Comparison of ENCODE assay signal across 8 cellular contexts in the genomic region with DNA sequence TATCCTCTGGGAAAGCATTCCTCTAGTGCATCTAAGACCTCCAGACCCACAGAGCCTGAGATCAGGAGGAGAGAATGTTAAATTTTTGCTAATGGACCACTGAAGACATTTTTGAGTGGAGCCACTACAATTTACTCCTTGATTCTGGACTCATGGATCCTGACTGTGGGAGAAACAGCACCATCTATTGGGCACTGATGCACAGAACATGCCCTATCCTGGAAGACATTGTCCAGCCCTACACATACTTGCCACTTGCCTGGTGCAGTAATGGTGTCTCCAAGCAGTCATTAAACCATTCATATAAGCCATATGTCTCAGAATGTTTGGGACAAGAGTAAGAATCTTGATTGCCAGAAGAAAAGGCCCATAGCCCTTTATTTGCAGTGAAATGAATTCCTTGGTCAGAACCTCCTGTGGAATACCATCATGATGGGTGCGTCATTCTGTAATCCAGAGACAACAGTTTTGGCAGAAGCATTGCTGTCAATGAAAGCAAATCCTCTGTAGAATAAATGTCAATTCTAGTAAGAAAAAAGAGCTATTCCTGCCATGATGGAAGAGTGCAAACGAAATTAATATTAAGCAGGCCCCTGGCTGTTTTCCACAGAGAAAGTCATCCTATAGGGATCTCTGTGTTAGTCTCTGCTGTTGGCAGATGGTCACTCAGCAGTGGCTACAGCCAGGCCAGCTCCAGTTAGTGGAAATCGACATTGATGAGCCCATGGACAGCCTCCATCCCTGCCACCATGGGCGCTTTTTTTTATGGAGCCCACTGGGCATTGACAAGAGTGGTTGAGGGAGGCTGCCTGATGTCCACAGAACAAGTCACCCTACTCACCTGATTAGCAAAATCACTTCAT. TPM values are rescaled to one million over a fixed set of nuclear protein-coding genes. Genes with fewer than 3 reads are reported as not detected.
DNase-seq lines count a peak whose midpoint lies in the region; ATAC-seq and TF ChIP-seq lines count a peak whose summit lies in the region.

No MANE protein-coding gene starts in this region.

- no peak overlapping the region for H3K4me3 Mint-ChIP-seq in activated T-cell treated with anti-CD3 and anti-CD28 coated beads, Interleukin-2, amount 50 U/mL, for 24 hours
- no peak overlapping the region for H3K4me3 Mint-ChIP-seq in activated CD4-positive, alpha-beta T cell treated with anti-CD3 and anti-CD28 coated beads, Interleukin-2, amount 10 ng/mL, durations not matched to agents 7 days and 5 days

- H3K27me3 ChIP-seq in MG63 (no peaks in the 10 kb centered on the region), gastroesophageal sphincter (peaks cover 4% of the 10 kb centered on the region), parathyroid adenoma (ENCODE audit: control insufficient read depth, insufficient read depth, low read length) (no peaks in the 10 kb centered on the region)

- TF ChIP-seq CTCF in gastroesophageal sphincter (IDR thresholded peaks at IDR 0.05) (peak in 3 of 4 experiments; percentile 34 to 72 (median 58)), parathyroid adenoma (IDR thresholded peaks at IDR 0.05) (peak; percentile 66)

- H3K36me3 ChIP-seq in MG63: no peaks in the 10 kb centered on the region
- H3K36me3 ChIP-seq in gastroesophageal sphincter: no peaks in the 10 kb centered on the region
- H3K36me3 ChIP-seq in parathyroid adenoma (ENCODE audit: control insufficient read depth, insufficient read depth, low read length): no peaks in the 10 kb centered on the region

- H3K4me1 ChIP-seq in gastroesophageal sphincter (peaks cover 0 to 13% (median 0%) of the 10 kb centered on the region in 3 donors), parathyroid adenoma (no peaks in the 10 kb centered on the region)

- H2AFZ ChIP-seq in parathyroid adenoma: no peak overlapping the region

- H3K27ac Mint-ChIP-seq in activated T-cell treated with anti-CD3 and anti-CD28 coated beads, Interleukin-2, amount 50 U/mL, for 24 hours: no peak overlapping the region
- no peak overlapping the region for H3K27ac Mint-ChIP-seq in activated CD4-positive, alpha-beta T cell treated with anti-CD3 and anti-CD28 coated beads, Interleukin-2, amount 10 ng/mL, durations not matched to agents 7 days and 5 days

- no peaks in the 10 kb centered on the region for H3K27me3 Mint-ChIP-seq in activated T-cell treated with anti-CD3 and anti-CD28 coated beads, Interleukin-2, amount 50 U/mL, for 24 hours
- no peaks in the 10 kb centered on the region for H3K27me3 Mint-ChIP-seq in activated CD4-positive, alpha-beta T cell treated with anti-CD3 and anti-CD28 coated beads, Interleukin-2, amount 10 ng/mL, durations not matched to agents 7 days and 5 days

- no peak overlapping the region for H3K4me2 ChIP-seq in parathyroid adenoma (ENCODE audit: low read length)

- H3K36me3 Mint-ChIP-seq in activated T-cell treated with anti-CD3 and anti-CD28 coated beads, Interleukin-2, amount 50 U/mL, for 24 hours (ENCODE audit: low read depth): no peaks in the 10 kb centered on the region
- no peaks in the 10 kb centered on the region for H3K36me3 Mint-ChIP-seq in activated CD4-positive, alpha-beta T cell treated with anti-CD3 and anti-CD28 coated beads, Interleukin-2, amount 10 ng/mL, durations not matched to agents 7 days and 5 days (ENCODE audit: low read depth)

- no peaks in the 10 kb centered on the region for H3K9me3 Mint-ChIP-seq in activated T-cell treated with anti-CD3 and anti-CD28 coated beads, Interleukin-2, amount 50 U/mL, for 24 hours
- no peaks in the 10 kb centered on the region for H3K9me3 Mint-ChIP-seq in activated CD4-positive, alpha-beta T cell treated with anti-CD3 and anti-CD28 coated beads, Interleukin-2, amount 10 ng/mL, durations not matched to agents 7 days and 5 days

- H3K27ac ChIP-seq in gastroesophageal sphincter (no peak overlapping the region), parathyroid adenoma (no peak overlapping the region)

- no peaks in the 10 kb centered on the region for H3K4me1 Mint-ChIP-seq in activated T-cell treated with anti-CD3 and anti-CD28 coated beads, Interleukin-2, amount 50 U/mL, for 24 hours (ENCODE audit: low read depth)
- no peaks in the 10 kb centered on the region for H3K4me1 Mint-ChIP-seq in activated CD4-positive, alpha-beta T cell treated with anti-CD3 and anti-CD28 coated beads, Interleukin-2, amount 10 ng/mL, durations not matched to agents 7 days and 5 days

- ATAC-seq in gastroesophageal sphincter (peak; percentile 61), HG02623 (IDR thresholded peaks at IDR 0.05; ENCODE audit: unreplicated experiment) (no peak)

- no peak for TF ChIP-seq EP300 in gastroesophageal sphincter (IDR thresholded peaks at IDR 0.05)

- WGBS in gastroesophageal sphincter (ENCODE audit: low coverage in 1 of 2), 2 donors: 57 to 86% methylated on average over 2 to 3 of the region's 4 CpGs

- H3K4me3 ChIP-seq in MG63 (no peak overlapping the region), gastroesophageal sphincter (no peak overlapping the region), parathyroid adenoma (ENCODE audit: low read depth, low read length) (no peak overlapping the region)

- no peaks in the 10 kb centered on the region for H3K9me3 ChIP-seq in MG63
- H3K9me3 ChIP-seq in gastroesophageal sphincter: no peaks in the 10 kb centered on the region
- no peaks in the 10 kb centered on the region for H3K9me3 ChIP-seq in parathyroid adenoma (ENCODE audit: control insufficient read depth, low read length)

- CTCF ChIA-PET in activated CD4-positive, alpha-beta T cell treated with anti-CD3 and anti-CD28 coated beads, Interleukin-2, amount 10 ng/mL, durations not matched to agents 7 days and 5 days (lab: Charles Lee): no interaction called here

- H3K79me2 ChIP-seq in parathyroid adenoma: no peaks in the 10 kb centered on the region

- no peak for TF ChIP-seq POLR2A in gastroesophageal sphincter (IDR thresholded peaks at IDR 0.05)

- peak; percentile 24 for DNase-seq in activated T-cell treated with anti-CD3 and anti-CD28 coated beads, Interleukin-2, amount 50 U/mL, for 24 hours
- DNase-seq in activated T-cell treated with anti-CD3 and anti-CD28 coated beads for 4 hours (no peak), MG63 (peak; percentile 34), T1000 (lab: John Stamatoyannopoulos, UW) (no peak)
- peak; percentile 48 for DNase-seq in activated CD4-positive, alpha-beta T cell treated with anti-CD3 and anti-CD28 coated beads, Interleukin-2, amount 10 ng/mL, durations not matched to agents 7 days and 5 days

- H3K9ac ChIP-seq in parathyroid adenoma: no peak overlapping the region

- POLR2A ChIA-PET in activated CD4-positive, alpha-beta T cell treated with anti-CD3 and anti-CD28 coated beads, Interleukin-2, amount 10 ng/mL, durations not matched to agents 7 days and 5 days (lab: Charles Lee): no interaction called here

RNA-seq across cellular contexts. Expression of a gene that starts 43.5 kb away (rescaled TPM):
- total RNA-seq in MG63 (2014; rRNA removed; shearing (Covaris generic); ENCODE audit: low replicate concordance): not detected in 2 replicates
- not detected for total RNA-seq in activated CD4-positive, alpha-beta T cell treated with anti-CD3 and anti-CD28 coated beads, Interleukin-2, amount 10 ng/mL, durations not matched to agents 7 days and 5 days
- not detected for total RNA-seq in gastroesophageal sphincter

Comparison
In these comparisons a context has a peak if more than half of its experiments do, and no peak if none do; other contexts are left out.
1. DNase-seq: peak in activated T-cell treated with anti-CD3 and anti-CD28 coated beads, Interleukin-2, amount 50 U/mL, for 24 hours (single experiment), MG63 (single experiment) and activated CD4-positive, alpha-beta T cell treated with anti-CD3 and anti-CD28 coated beads, Interleukin-2, amount 10 ng/mL, durations not matched to agents 7 days and 5 days (single experiment); none in activated T-cell treated with anti-CD3 and anti-CD28 coated beads for 4 hours (single experiment) and T1000 (single experiment).